Comparison of ENCODE assay signal across 8 cellular contexts in the genomic region with DNA sequence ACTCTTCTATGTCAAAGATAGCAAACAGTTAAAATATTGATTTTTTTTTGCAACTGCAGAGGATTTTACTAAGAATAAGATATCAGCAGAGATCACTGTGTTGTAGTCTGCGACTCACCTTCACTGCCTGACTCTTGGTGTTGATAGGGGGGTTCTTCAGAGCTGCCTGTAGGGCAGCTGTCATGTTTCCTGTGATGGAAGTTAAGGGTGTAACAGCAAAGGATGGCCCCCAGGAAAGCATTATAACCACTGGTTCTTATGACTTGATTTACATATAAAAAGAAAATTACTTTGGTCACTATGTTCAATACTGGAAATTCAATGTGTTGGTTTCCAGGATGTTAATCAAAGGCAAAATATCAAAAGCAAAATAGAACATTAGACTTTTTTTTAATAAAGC. TPM values are rescaled to one million over a fixed set of nuclear protein-coding genes. Genes with fewer than 3 reads are reported as not detected.
DNase-seq lines count a peak whose midpoint lies in the region; ATAC-seq and TF ChIP-seq lines count a peak whose summit lies in the region.

No MANE protein-coding gene starts in this region.

- intact Hi-C loops in CD14-positive monocyte (cut with micrococcal nuclease) (loop anchor here (5.0 kb wide), 2 partner anchors 51 to 161 kb away; partner anchors contain the start of gene SMG7 (in 1 of the 2)), mammary epithelial cell (cut with micrococcal nuclease) (loop anchor here (1.0 to 10.0 kb wide), 4 partner anchors 24 to 608 kb away; partner anchors contain the start of gene LAMC1)

- H3K9ac ChIP-seq in HUES64 (ENCODE audit: low read depth, low read length) (peak overlapping the region; percentile 68; the same call in 1 of the 2 replicates), mammary epithelial cell (ENCODE audit: insufficient read depth, low read length) (no peak overlapping the region)

- H3K27ac Mint-ChIP-seq in CD14-positive monocyte: peak overlapping the region in 5 of 7 donors; percentile 10 to 97 (median 50)
- H3K27ac Mint-ChIP-seq in natural killer cell treated with Interleukin-12 subunit alpha and Interleukin-12 subunit beta and Interleukin-15 and Interleukin-18, amount 100 ng/mL, for 72 hours: peak overlapping the region; percentile 93

- peak overlapping the region; percentile 82 for H3K27ac ChIP-seq in HUES64 (ENCODE audit: low read depth, low read length)
- no peak overlapping the region for H3K27ac ChIP-seq in mammary epithelial cell (ENCODE audit: insufficient read depth, low read depth, low read length)

- H4K20me1 ChIP-seq in mammary epithelial cell (ENCODE audit: insufficient read depth, low read length): no peaks in the 10 kb centered on the region

- no peak for TF ChIP-seq CTCF in CD14-positive monocyte (IDR thresholded peaks at IDR 0.05)
- TF ChIP-seq CTCF in mammary epithelial cell (conservative IDR thresholded peaks at IDR 0.05 in 1 of 2, IDR thresholded peaks at IDR 0.05 in 1 of 2; ENCODE audit: extremely low read depth in 1 of 2, insufficient read depth in 1 of 2, low read depth in 1 of 2, low read length in 2 of 2): no peak

- H3K36me3 Mint-ChIP-seq in CD14-positive monocyte: peaks cover 34 to 51% of the 10 kb centered on the region in 2 donors
- H3K36me3 Mint-ChIP-seq in natural killer cell treated with Interleukin-12 subunit alpha and Interleukin-12 subunit beta and Interleukin-15 and Interleukin-18, amount 100 ng/mL, for 72 hours: peaks cover 23% of the 10 kb centered on the region

- peaks cover 45% of the 10 kb centered on the region for H3K4me1 Mint-ChIP-seq in CD14-positive monocyte
- peaks cover 31 to 63% of the 10 kb centered on the region in 2 donors for H3K4me1 Mint-ChIP-seq in natural killer cell treated with Interleukin-12 subunit alpha and Interleukin-12 subunit beta and Interleukin-15 and Interleukin-18, amount 100 ng/mL, for 72 hours (ENCODE audit: low read depth in 2 of 2)

- DNase-seq in CD14-positive monocyte (ENCODE audit: low spot score) (no peak), mammary epithelial cell (no peak), UCSD-AML1 (lab: John Stamatoyannopoulos, UW; ENCODE audit: unreplicated experiment) (no peak)
- DNase-seq in natural killer cell treated with Interleukin-12 subunit alpha and Interleukin-12 subunit beta and Interleukin-15 and Interleukin-18, amount 100 ng/mL, for 72 hours (ENCODE audit: low spot score): no peak

- CTCF ChIA-PET in mammary epithelial cell (lab: Charles Lee; ENCODE audit: low non-redundant PET): interaction anchor here (0.6 to 1.1 kb wide), 6 partner anchors 33 to 846 kb away, joined by 4 to 7 read pairs (median 4); partner anchors contain the start of gene C1orf21

- ATAC-seq in natural killer cell treated with Interleukin-12 subunit alpha and Interleukin-12 subunit beta and Interleukin-15 and Interleukin-18, amount 100 ng/mL, for 72 hours: no peak
- no peak for ATAC-seq in HG03521 (IDR thresholded peaks at IDR 0.05; ENCODE audit: unreplicated experiment)
- ATAC-seq in GM18498 (IDR thresholded peaks at IDR 0.05; ENCODE audit: unreplicated experiment): no peak
- ATAC-seq in HG03520 (IDR thresholded peaks at IDR 0.05; ENCODE audit: unreplicated experiment): no peak

- H2AFZ ChIP-seq in mammary epithelial cell (ENCODE audit: low read depth, low read length): no peak overlapping the region

- H3K9me3 ChIP-seq in HUES64 (ENCODE audit: insufficient read depth, low read depth, low read length) (no peaks in the 10 kb centered on the region), mammary epithelial cell (replicated peaks; ENCODE audit: insufficient read depth, low read length) (no peaks in the 10 kb centered on the region)

- no TSS peak for BruUV-seq in mammary epithelial cell (replicated peaks; lab: Mats Ljungman, UMichigan)

- H3K27me3 Mint-ChIP-seq in CD14-positive monocyte (ENCODE audit: low read depth in 3 of 3): peaks cover 3 to 7% (median 5%) of the 10 kb centered on the region in 3 donors
- H3K27me3 Mint-ChIP-seq in natural killer cell treated with Interleukin-12 subunit alpha and Interleukin-12 subunit beta and Interleukin-15 and Interleukin-18, amount 100 ng/mL, for 72 hours: peaks cover 0 to 2% of the 10 kb centered on the region in 2 donors

- H3K4me3 Mint-ChIP-seq in CD14-positive monocyte: peak overlapping the region; percentile 100
- H3K4me3 Mint-ChIP-seq in natural killer cell treated with Interleukin-12 subunit alpha and Interleukin-12 subunit beta and Interleukin-15 and Interleukin-18, amount 100 ng/mL, for 72 hours: peak overlapping the region; percentile 96

- H3K27me3 ChIP-seq in HUES64 (ENCODE audit: insufficient read depth, low read length) (peaks cover 18% of the 10 kb centered on the region), mammary epithelial cell (ENCODE audit: insufficient read depth, low read length) (no peaks in the 10 kb centered on the region)

- H3K4me3 ChIP-seq in HUES64 (ENCODE audit: low read length) (peak overlapping the region; percentile 75), mammary epithelial cell (replicated peaks in 1 of 3; ENCODE audit: insufficient read depth in 1 of 3, low read depth in 2 of 3, low read length in 3 of 3) (peak overlapping the region; percentile 85 to 95 (median 90))

- peaks cover 0 to 3% (median 0%) of the 10 kb centered on the region in 7 donors for H3K9me3 Mint-ChIP-seq in CD14-positive monocyte
- peaks cover 3% of the 10 kb centered on the region for H3K9me3 Mint-ChIP-seq in natural killer cell treated with Interleukin-12 subunit alpha and Interleukin-12 subunit beta and Interleukin-15 and Interleukin-18, amount 100 ng/mL, for 72 hours

- peaks cover 55% of the 10 kb centered on the region for H3K79me2 ChIP-seq in mammary epithelial cell (ENCODE audit: insufficient read depth, low read length)

- WGBS in HUES64: 57% methylated on average over 1 of the region's 1 CpG
- 0% methylated on average over 1 of the region's 1 CpG for WGBS in mammary epithelial cell (ENCODE audit: low coverage, missing lambda C conversion rate)

- dilution Hi-C loops in mammary epithelial cell (cut with HindIII; ENCODE audit: low sequenced_read_pairs): no loop called here

- in situ Hi-C loops in mammary epithelial cell (cut with MboI; ENCODE audit: low sequenced_read_pairs in 2 of 2): loop anchor here in 1 of 2 donors (5.0 kb wide), 1 partner anchor 161 kb away; the partner anchor contains the start of gene SMG7

- H3K4me2 ChIP-seq in mammary epithelial cell (ENCODE audit: insufficient read depth, low read depth, low read length): peak overlapping the region; percentile 83

- H3K4me1 ChIP-seq in HUES64 (ENCODE audit: insufficient read depth, low read length): peaks cover 32% of the 10 kb centered on the region
- peaks cover 42% of the 10 kb centered on the region for H3K4me1 ChIP-seq in mammary epithelial cell (ENCODE audit: insufficient read depth, low read length)

- H3K36me3 ChIP-seq in HUES64 (ENCODE audit: insufficient read depth, low read length) (peaks cover 31% of the 10 kb centered on the region), mammary epithelial cell (ENCODE audit: insufficient read depth, low read length) (peaks cover 19% of the 10 kb centered on the region)

RNA-seq across cellular contexts. Expression of gene ARPC5, which starts 2.6 kb away (rescaled TPM):
- polyA plus RNA-seq in CD14-positive monocyte: 1,000 to 10,000 TPM; 1,064 to 1,089 TPM
- 92.0 TPM for polyA plus RNA-seq in HUES64 (2013, experiment 1 of 2)
- polyA plus RNA-seq in HUES64 (2013, experiment 2 of 2): 98.6 TPM
- 100 to 1,000 TPM; 162 to 186 TPM for total RNA-seq in mammary epithelial cell
- polyA plus RNA-seq in mammary epithelial cell: 125 TPM
- 125 TPM for polyA minus RNA-seq in mammary epithelial cell
- total RNA-seq in natural killer cell treated with Interleukin-12 subunit alpha and Interleukin-12 subunit beta and Interleukin-15 and Interleukin-18, amount 100 ng/mL, for 72 hours: 100 to 1,000 TPM; 120 to 221 TPM

RNA-seq across cellular contexts. Expression of gene APOBEC4, which starts 20.2 kb away (rescaled TPM):
- polyA plus RNA-seq in CD14-positive monocyte (not detected), mammary epithelial cell (not detected)
- polyA plus RNA-seq in HUES64 (2013, experiment 1 of 2): not detected
- not detected for polyA plus RNA-seq in HUES64 (2013, experiment 2 of 2)
- total RNA-seq in mammary epithelial cell: not detected
- not detected for polyA minus RNA-seq in mammary epithelial cell
- total RNA-seq in natural killer cell treated with Interleukin-12 subunit alpha and Interleukin-12 subunit beta and Interleukin-15 and Interleukin-18, amount 100 ng/mL, for 72 hours: not detected

RNA-seq across cellular contexts. Expression of gene NCF2, which starts 42.7 kb away (rescaled TPM):
- 100 to 1,000 TPM; 557 to 697 TPM for polyA plus RNA-seq in CD14-positive monocyte
- polyA plus RNA-seq in HUES64 (2013, experiment 1 of 2): not detected
- polyA plus RNA-seq in HUES64 (2013, experiment 2 of 2): not detected
- total RNA-seq in mammary epithelial cell: 1 to 10 TPM in 1 of 2 donors, under 1 TPM in 1; under 0.01 to 8.5 TPM
- 3.4 TPM for polyA plus RNA-seq in mammary epithelial cell
- polyA minus RNA-seq in mammary epithelial cell: not detected
- total RNA-seq in natural killer cell treated with Interleukin-12 subunit alpha and Interleukin-12 subunit beta and Interleukin-15 and Interleukin-18, amount 100 ng/mL, for 72 hours: 10 to 100 TPM in 1 of 2 donors, 1 to 10 TPM in 1; 5.4 to 20.5 TPM
